ENCODE assay signal across 21 cellular contexts in genomic region chr2:58604096-58604495, GRCh38.
DNase-seq lines count a peak whose midpoint lies in the region; ATAC-seq and TF ChIP-seq lines count a peak whose summit lies in the region.
"Had no signal": no experiment of that assay in that cellular context is flagged by ENCODE, and none has a peak within 500 bp of the region (broad histone marks: within the 10 kb centered on the region; RNA-seq: fewer than 3 reads in every experiment).

No MANE protein-coding gene starts in this region.

- H3F3A ChIP-seq in GM23248 (ENCODE audit: insufficient read depth), result peaks cover 23% of the 10 kb centered on the region

- POLR2A ChIA-PET in activated CD4-positive, alpha-beta memory T cell treated with anti-CD3 and anti-CD28 coated beads for 36 hours (lab: Charles Lee), result no interaction called here

- peaks cover 16% of the 10 kb centered on the region for H3K4me1 ChIP-seq in ACC112 (ENCODE audit: control insufficient read depth, insufficient read depth, low read length, unreplicated experiment)
- H3K4me1 ChIP-seq in GM23248 (ENCODE audit: insufficient read depth), result peaks cover 46% of the 10 kb centered on the region
- peaks cover 20% of the 10 kb centered on the region for H3K4me1 ChIP-seq in adipocyte (ENCODE audit: control insufficient read depth, insufficient read depth, low read length)
- H3K4me1 ChIP-seq in tibial artery, result no peaks in the 10 kb centered on the region
- H3K4me1 ChIP-seq: HAP-1 had no signal

- no peak for TF ChIP-seq CTCF in tibial artery (IDR thresholded peaks at IDR 0.05)

- 21 to 39% methylated on average over 1 of the region's 1 CpG for WGBS in GM23248 (ENCODE audit: low coverage in 1 of 2, low lambda C conversion rate in 2 of 2, missing lambda C conversion rate in 2 of 2), 2 experiments

- no peak for ATAC-seq in GM21786 (IDR thresholded peaks at IDR 0.05; ENCODE audit: unreplicated experiment)

- H3K4me3 ChIP-seq in ACC112 (ENCODE audit: low read depth, low read length) (no peak overlapping the region), GM23248 (peak overlapping the region; percentile 52), adipocyte (ENCODE audit: low read length) (peak overlapping the region; percentile 29), tibial artery (no peak overlapping the region)
- H3K4me3 ChIP-seq: HAP-1 had no signal

- H3K9me3 Mint-ChIP-seq in activated CD4-positive, alpha-beta memory T cell treated with anti-CD3 and anti-CD28 coated beads for 36 hours, result no peaks in the 10 kb centered on the region

- in situ Hi-C loops in GM23248 (cut with MboI), result no loop called here

- H3K9ac ChIP-seq in GM23248 (peak overlapping the region; percentile 43; the same call in 1 of the 2 replicates), adipocyte (ENCODE audit: low read length) (no peak overlapping the region)

- peak overlapping the region; percentile 52 for H3K4me2 ChIP-seq in GM23248 (ENCODE audit: unreplicated experiment)

- peak; percentile 88 for DNase-seq in GM23248
- no peak for DNase-seq in adipocyte (ENCODE audit: low read depth)
- DNase-seq in fibroblast of gingiva (ENCODE audit: low read depth), result peak; percentile 23
- DNase-seq in NCI-H2029 treated with DMSO at 0.1 percent for 48 hours (lab: John Stamatoyannopoulos, UW), result no peak
- no peak for DNase-seq in tibial artery
- no peak for DNase-seq in activated CD4-positive, alpha-beta memory T cell treated with anti-CD3 and anti-CD28 coated beads for 36 hours
- DNase-seq: 8988T; CD4-positive, alpha-beta T cell; Kasumi-1; MM.1S; NCI-H1092; NCI-H1436 treated with DMSO at 0.1 percent for 48 hours; NCI-H2081; NCI-H2171 treated with DMSO at 0.1 percent for 48 hours; NCI-H446; Right ventricle myocardium superior had no signal

- no peaks in the 10 kb centered on the region for H4K20me1 ChIP-seq in GM23248 (ENCODE audit: insufficient read depth)

- no peaks in the 10 kb centered on the region for H3K4me1 Mint-ChIP-seq in activated CD4-positive, alpha-beta memory T cell treated with anti-CD3 and anti-CD28 coated beads for 36 hours (ENCODE audit: low read depth)

- H3K79me2 ChIP-seq in ACC112 (ENCODE audit: control insufficient read depth, insufficient read depth, low read length, unreplicated experiment) (no peaks in the 10 kb centered on the region), GM23248 (ENCODE audit: insufficient read depth) (no peaks in the 10 kb centered on the region)

- no peak overlapping the region for H3K27ac Mint-ChIP-seq in activated CD4-positive, alpha-beta memory T cell treated with anti-CD3 and anti-CD28 coated beads for 36 hours
- H3K27ac Mint-ChIP-seq: CD4-positive, alpha-beta T cell; IgD-negative memory B cell had no signal

- no peaks in the 10 kb centered on the region for H3K27me3 Mint-ChIP-seq in activated CD4-positive, alpha-beta memory T cell treated with anti-CD3 and anti-CD28 coated beads for 36 hours
- H3K27me3 Mint-ChIP-seq: CD4-positive, alpha-beta T cell had no signal

- H3K36me3 ChIP-seq in ACC112 (ENCODE audit: insufficient read depth, low read length) (no peaks in the 10 kb centered on the region), GM23248 (ENCODE audit: low read depth) (no peaks in the 10 kb centered on the region), adipocyte (ENCODE audit: control insufficient read depth, insufficient read depth, low read length, severe bottlenecking) (no peaks in the 10 kb centered on the region), tibial artery (no peaks in the 10 kb centered on the region)
- H3K36me3 ChIP-seq: HAP-1 had no signal

- intact Hi-C loops in tibial artery (cut with DNase I; ENCODE audit: low total_unique reads), result no loop called here
- intact Hi-C loops in activated CD4-positive, alpha-beta memory T cell treated with anti-CD3 and anti-CD28 coated beads for 36 hours (cut with micrococcal nuclease), result no loop called here

- peak overlapping the region; percentile 17; the same call in 1 of the 2 replicates for H3K27ac ChIP-seq in ACC112 (ENCODE audit: low read depth, low read length)
- H3K27ac ChIP-seq in GM23248, result peak overlapping the region; percentile 77
- no peak overlapping the region for H3K27ac ChIP-seq in tibial artery
- H3K27ac ChIP-seq: HL-60 had no signal

- no peaks in the 10 kb centered on the region for H3K9me3 ChIP-seq in GM23248 (ENCODE audit: low read depth)
- no peaks in the 10 kb centered on the region for H3K9me3 ChIP-seq in adipocyte (ENCODE audit: control insufficient read depth, low read length)
- H3K9me3 ChIP-seq in tibial artery, result no peaks in the 10 kb centered on the region
- H3K9me3 ChIP-seq: HAP-1 had no signal

- H3K4me3 Mint-ChIP-seq in activated CD4-positive, alpha-beta memory T cell treated with anti-CD3 and anti-CD28 coated beads for 36 hours, result no peak overlapping the region
- H3K4me3 Mint-ChIP-seq: CD4-positive, alpha-beta T cell; IgD-negative memory B cell had no signal

- H3K27me3 ChIP-seq in ACC112 (ENCODE audit: insufficient read depth, low read length), result no peaks in the 10 kb centered on the region
- no peaks in the 10 kb centered on the region for H3K27me3 ChIP-seq in GM23248 (replicated peaks; ENCODE audit: insufficient read depth)
- no peaks in the 10 kb centered on the region for H3K27me3 ChIP-seq in adipocyte (replicated peaks; ENCODE audit: control insufficient read depth, insufficient read depth, low read length)
- H3K27me3 ChIP-seq in tibial artery, result no peaks in the 10 kb centered on the region

- 0 out of 2 replicates have a peak, but pooled peaks cover 3% of the 10 kb centered on the region for H3K9me2 ChIP-seq in GM23248 (ENCODE audit: insufficient read depth)

- no peaks in the 10 kb centered on the region for H3K36me3 Mint-ChIP-seq in activated CD4-positive, alpha-beta memory T cell treated with anti-CD3 and anti-CD28 coated beads for 36 hours

- CTCF ChIA-PET in activated CD4-positive, alpha-beta memory T cell treated with anti-CD3 and anti-CD28 coated beads for 36 hours (lab: Charles Lee), result no interaction called here

- peak overlapping the region; percentile 30 for H2AFZ ChIP-seq in ACC112 (ENCODE audit: low read length, unreplicated experiment)
- peak overlapping the region; percentile 50; the same call in 1 of the 2 replicates for H2AFZ ChIP-seq in GM23248

Comparison
In these comparisons a context has a peak if more than half of its experiments do, and no peak if none do; other contexts are left out.
1. H3K27ac ChIP-seq: peak in ACC112 (single experiment) and GM23248 (single experiment); none in tibial artery (0 of 2).
2. H3K4me3 ChIP-seq: peak in GM23248 (single experiment) and adipocyte (single experiment); none in ACC112 (single experiment) and tibial artery (0 of 2).
3. DNase-seq: peak in GM23248 (single experiment) and fibroblast of gingiva (single experiment); none in adipocyte (single experiment), NCI-H2029 treated with DMSO at 0.1 percent for 48 hours (single experiment), tibial artery (0 of 2) and activated CD4-positive, alpha-beta memory T cell treated with anti-CD3 and anti-CD28 coated beads for 36 hours (single experiment).